Comparison of ENCODE assay signal across 8 cellular contexts in the genomic region with DNA sequence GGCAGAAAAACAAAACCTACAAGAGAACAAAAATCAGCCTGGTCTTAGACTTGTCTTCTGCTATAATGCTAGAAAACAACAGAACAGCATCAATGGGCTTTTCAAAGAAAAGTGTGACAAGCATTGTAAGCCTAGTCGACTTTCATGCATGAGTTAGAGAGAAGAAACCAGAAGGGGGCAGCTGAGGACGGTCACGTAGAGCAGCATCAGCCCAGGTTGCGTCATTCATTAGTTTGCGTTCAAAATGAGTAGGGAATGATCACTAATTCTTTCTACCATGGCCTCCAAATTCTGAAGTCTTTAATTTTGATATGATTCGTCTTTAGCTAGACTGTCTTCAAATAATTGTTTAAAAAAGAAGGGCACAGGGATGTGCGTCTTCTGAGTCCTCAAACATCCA. TPM values are rescaled to one million over a fixed set of nuclear protein-coding genes. Genes with fewer than 3 reads are reported as not detected.
DNase-seq lines count a peak whose midpoint lies in the region; ATAC-seq and TF ChIP-seq lines count a peak whose summit lies in the region.

No MANE protein-coding gene starts in this region.

- H3K4me2 ChIP-seq in PC-3 (ENCODE audit: low read length): no peak overlapping the region

- no peak for DNase-seq in BJ (ENCODE audit: low read depth)
- peak; percentile 39 for DNase-seq in H4 (ENCODE audit: low spot score)
- DNase-seq in PC-3: peak; percentile 39
- DNase-seq in head of caudate nucleus: peak in 31 of 42 donors; percentile 29 to 83 (median 52)
- no peak for DNase-seq in occipital lobe (lab: John Stamatoyannopoulos, UW)
- DNase-seq in amniotic stem cell (lab: John Stamatoyannopoulos, UW): no peak

- intact Hi-C loops in PC-3 (cut with micrococcal nuclease): loop anchor here (5.0 kb wide), 1 partner anchor 35 kb away; no protein-coding TSS in a partner anchor
- intact Hi-C loops in head of caudate nucleus (cut with DNase I): loop anchor here (10.0 kb wide), 1 partner anchor 68 kb away; a partner anchor contains a TSS

- no peaks in the 10 kb centered on the region for H3K9me2 ChIP-seq in PC-3 (replicated peaks; ENCODE audit: low read length)

- H3K9me3 ChIP-seq in PC-3 (ENCODE audit: low read length): no peaks in the 10 kb centered on the region

- peaks cover 6% of the 10 kb centered on the region for H3K4me1 ChIP-seq in PC-3 (ENCODE audit: insufficient read depth, low read length)

- H4K20me1 ChIP-seq in PC-3 (ENCODE audit: low read length): no peaks in the 10 kb centered on the region

- no peak overlapping the region for H2AFZ ChIP-seq in PC-3 (ENCODE audit: low read length)

- POLR2A ChIA-PET in BJ (lab: Charles Lee) (no interaction called here), PC-3 (lab: Charles Lee; ENCODE audit: unreplicated experiment) (no interaction called here)

- ATAC-seq in PC-3 (no peak), GM21529 (IDR thresholded peaks at IDR 0.05; ENCODE audit: unreplicated experiment) (no peak), HG03280 (IDR thresholded peaks at IDR 0.05; ENCODE audit: unreplicated experiment) (no peak)

- H3K79me2 ChIP-seq in PC-3 (ENCODE audit: low read length): peaks cover under 1% of the 10 kb centered on the region; the same call in 1 of the 2 replicates

- no peaks in the 10 kb centered on the region for H3F3A ChIP-seq in PC-3 (ENCODE audit: low read length, unreplicated experiment)

- BruUV-seq in PC-3 (replicated peaks; lab: Mats Ljungman, UMichigan): no TSS peak

- H3K4me3 ChIP-seq in BJ (ENCODE audit: low read depth, low read length) (no peak overlapping the region), PC-3 (ENCODE audit: low read length) (no peak overlapping the region)

- CTCF ChIA-PET in BJ (lab: Yijun Ruan, JAX) (interaction anchor here (1.0 to 1.6 kb wide), 2 partner anchors 11 to 128 kb away, joined by 3 to 4 read pairs; no protein-coding TSS in a partner anchor), PC-3 (lab: Charles Lee) (no interaction called here)

- no peak overlapping the region for H3K27ac ChIP-seq in PC-3 (ENCODE audit: low read length)

- TF ChIP-seq CTCF in BJ (IDR thresholded peaks at IDR 0.05; ENCODE audit: insufficient read depth, low read depth, low read length) (peak; percentile 48), PC-3 (conservative IDR thresholded peaks at IDR 0.05; ENCODE audit: low read depth, low read length) (peak; percentile 49; the same call in 1 of the 2 replicates)

- H3K27me3 ChIP-seq in BJ (ENCODE audit: control insufficient read depth, insufficient read depth, low read length) (no peaks in the 10 kb centered on the region), PC-3 (ENCODE audit: low read length) (no peaks in the 10 kb centered on the region)

- H3K36me3 ChIP-seq in BJ (ENCODE audit: control insufficient read depth, insufficient read depth, low read length) (no peaks in the 10 kb centered on the region), PC-3 (ENCODE audit: low read depth, low read length) (no peaks in the 10 kb centered on the region; the same call in 1 of the 2 replicates)

- no peak overlapping the region for H3K9ac ChIP-seq in PC-3 (ENCODE audit: low read length)

RNA-seq across cellular contexts. Expression of a gene that starts 4.7 kb away (rescaled TPM):
- 15.6 and 34.5 TPM in 2 replicates for polyA plus RNA-seq in BJ (2011; rRNA removed)
- polyA minus RNA-seq in BJ (2011; rRNA and poly(A)+ RNA removed): 9.2 and 9.6 TPM in 2 replicates
- total RNA-seq in H4 (2014; rRNA removed; shearing (Covaris generic)): 48.1 and 54.7 TPM in 2 replicates
- 28.8 and 29.1 TPM in 2 replicates for total RNA-seq in PC-3 (2014; rRNA removed)
- 94.2 TPM for total RNA-seq in occipital lobe

RNA-seq across cellular contexts. Expression of a gene that starts 27.6 kb away (rescaled TPM):
- polyA plus RNA-seq in BJ (2011; rRNA removed): 0.09 TPM in 1 of 2 replicates, not detected in the other
- polyA minus RNA-seq in BJ (2011; rRNA and poly(A)+ RNA removed): not detected in 2 replicates
- not detected in 2 replicates for total RNA-seq in H4 (2014; rRNA removed; shearing (Covaris generic))
- total RNA-seq in PC-3 (2014; rRNA removed): 1.9 TPM in 1 of 2 replicates, not detected in the other
- total RNA-seq in occipital lobe: 0.62 TPM

Comparison
In these comparisons a context has a peak if more than half of its experiments do, and no peak if none do; other contexts are left out.
1. DNase-seq: peak in H4 (single experiment), PC-3 (single experiment) and head of caudate nucleus (31 of 42); none in BJ (single experiment), occipital lobe (single experiment) and amniotic stem cell (single experiment).